ENCODE assay signal across 22 cellular contexts in genomic region chr5:31833005-31833404, GRCh38.
"Had no signal": no experiment of that assay in that cellular context is flagged by ENCODE, and none has a peak within 500 bp of the region (broad histone marks: within the 10 kb centered on the region; RNA-seq: fewer than 3 reads in every experiment).

No MANE protein-coding gene starts in this region.

- ATAC-seq: gastrocnemius medialis; naive thymus-derived CD8-positive, alpha-beta T cell; T-helper 17 cell had no signal

- H3K9me3 Mint-ChIP-seq: activated naive CD4-positive, alpha-beta T cell treated with anti-CD3 and anti-CD28 coated beads, Interleukin-2, amount 10 ng/mL, durations not matched to agents 7 days and 5 days had no signal

- H3K4me1 Mint-ChIP-seq: activated B cell treated with CpG ODN at 0.5 μM for 24 hours; activated naive CD4-positive, alpha-beta T cell treated with anti-CD3 and anti-CD28 coated beads, Interleukin-2, amount 10 ng/mL, durations not matched to agents 7 days and 5 days; brain; T-helper 17 cell had no signal

- H3K27me3 Mint-ChIP-seq: activated naive CD4-positive, alpha-beta T cell treated with anti-CD3 and anti-CD28 coated beads, Interleukin-2, amount 10 ng/mL, durations not matched to agents 7 days and 5 days; brain; progenitor cell of endocrine pancreas; T-helper 17 cell; type B pancreatic cell had no signal

- H3K36me3 Mint-ChIP-seq: activated naive CD4-positive, alpha-beta T cell treated with anti-CD3 and anti-CD28 coated beads, Interleukin-2, amount 10 ng/mL, durations not matched to agents 7 days and 5 days had no signal

- H3K27me3 ChIP-seq: gastrocnemius medialis, heart left ventricle, right atrium auricular region, spleen had no signal

- DNase-seq: activated B cell treated with CpG ODN at 0.5 μM for 24 hours; activated CD4-positive, alpha-beta T cell treated with anti-CD3 and anti-CD28 coated beads for 4 hours; activated CD4-positive, alpha-beta T cell treated with anti-CD3 and anti-CD28 coated beads, Interleukin-2, amount 50 U/mL, for 48 hours; activated effector memory CD4-positive, alpha-beta T cell treated with anti-CD3 and anti-CD28 coated beads, Interleukin-2, amount 50 U/mL, for 16 hours; activated naive CD4-positive, alpha-beta T cell treated with anti-CD3 and anti-CD28 coated beads, Interleukin-2, amount 10 ng/mL, durations not matched to agents 7 days and 5 days; central memory CD4-positive, alpha-beta T cell; dermis blood vessel endothelial cell; effector CD8-positive, alpha-beta T cell; gastrocnemius medialis; heart left ventricle; naive thymus-derived CD8-positive, alpha-beta T cell; spleen; stimulated activated CD4-positive, alpha-beta T cell treated with anti-CD3 and anti-CD28 coated beads, Interleukin-4, amount 100 ng/mL, for 24 hours; stimulated activated naive CD4-positive, alpha-beta T cell treated with Interleukin-2 at 50 U/mL for 16 hours; SW 1271; T-helper 17 cell had no signal

- H3K27ac Mint-ChIP-seq: activated B cell treated with CpG ODN at 0.5 μM for 24 hours; activated naive CD4-positive, alpha-beta T cell treated with anti-CD3 and anti-CD28 coated beads, Interleukin-2, amount 10 ng/mL, durations not matched to agents 7 days and 5 days; brain; mesothelial cell of epicardium; naive thymus-derived CD8-positive, alpha-beta T cell; progenitor cell of endocrine pancreas; T-helper 17 cell; type B pancreatic cell had no signal

- H3K36me3 ChIP-seq: gastrocnemius medialis, right atrium auricular region, spleen, thoracic aorta had no signal

- H3K4me3 ChIP-seq: gastrocnemius medialis, heart left ventricle, right atrium auricular region, spleen, thoracic aorta had no signal

- H3K4me3 Mint-ChIP-seq: activated B cell treated with CpG ODN at 0.5 μM for 24 hours; activated naive CD4-positive, alpha-beta T cell treated with anti-CD3 and anti-CD28 coated beads, Interleukin-2, amount 10 ng/mL, durations not matched to agents 7 days and 5 days; brain; mesothelial cell of epicardium; naive thymus-derived CD8-positive, alpha-beta T cell; T-helper 17 cell; type B pancreatic cell had no signal

- H3K9me3 ChIP-seq: gastrocnemius medialis, thoracic aorta had no signal
